Comparison of ENCODE assay signal across 15 cellular contexts in the genomic region with DNA sequence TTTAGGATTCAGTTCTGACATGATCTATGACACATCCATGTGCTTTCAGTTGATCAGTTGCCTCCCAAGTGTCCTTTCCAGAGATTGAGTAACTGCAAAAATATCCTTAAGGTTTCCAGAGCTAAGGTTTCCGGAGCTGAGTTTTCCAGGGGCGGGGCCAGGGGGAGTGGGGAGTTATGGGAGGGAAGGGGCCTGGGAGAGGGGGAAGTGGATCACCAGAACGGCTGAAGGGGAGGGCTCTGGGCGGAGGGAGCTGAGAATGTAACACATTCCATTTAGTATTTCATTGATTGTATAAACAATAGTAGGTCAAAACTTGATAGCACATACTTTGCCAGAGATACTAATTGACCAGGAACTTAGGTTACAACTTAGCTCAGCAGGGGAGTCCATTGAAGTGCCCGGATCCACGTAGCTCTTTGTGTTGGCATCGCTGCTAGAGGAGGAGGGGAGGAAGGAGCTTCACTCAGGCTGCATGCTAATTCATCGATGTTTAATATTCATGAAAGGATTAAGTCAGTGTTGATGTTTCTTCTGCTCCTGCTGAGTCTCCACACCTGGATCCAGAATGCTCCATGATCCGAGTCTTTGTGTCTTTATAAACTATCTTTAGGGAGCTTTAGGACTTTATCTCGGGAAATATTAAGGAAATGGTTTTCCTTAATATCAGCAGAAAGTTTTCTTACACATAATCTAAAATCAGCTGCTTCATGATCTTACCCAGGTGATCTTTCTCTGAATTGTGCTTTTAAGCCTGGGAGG.
DNase-seq lines count a peak whose midpoint lies in the region; ATAC-seq, FAIRE-seq and TF ChIP-seq lines count a peak whose summit lies in the region.
"Had no signal": no experiment of that assay in that cellular context is flagged by ENCODE, and none has a peak within 500 bp of the region (broad histone marks: within the 10 kb centered on the region; RNA-seq: fewer than 3 reads in every experiment).

No MANE protein-coding gene starts in this region.

- no peaks in the 10 kb centered on the region for H3K79me2 ChIP-seq in keratinocyte (ENCODE audit: control insufficient read depth, insufficient read depth, low read length)

- no peak for TF ChIP-seq CTCF in keratinocyte (optimal IDR thresholded peaks at IDR 0.05 in 1 of 3, IDR thresholded peaks at IDR 0.05 in 1 of 3, conservative IDR thresholded peaks at IDR 0.05 in 1 of 3; ENCODE audit: extremely low read depth in 1 of 3, insufficient read depth in 2 of 3, low read length in 3 of 3)
- no peak for TF ChIP-seq CTCF in upper lobe of right lung (IDR thresholded peaks at IDR 0.05)
- no peak for TF ChIP-seq CTCF in GM13977 (IDR thresholded peaks at IDR 0.05; ENCODE audit: extremely low read depth, insufficient read depth, missing control alignments)

- H2AFZ ChIP-seq in keratinocyte (ENCODE audit: control insufficient read depth, low read length): no peak overlapping the region

- dilution Hi-C loops in keratinocyte (cut with MboI; ENCODE audit: extremely low pct_ligation_motif_present, low sequenced_read_pairs): no loop called here

- ATAC-seq in left cardiac atrium (peak; percentile 27 to 57), Right ventricle myocardium superior (ENCODE audit: poor library complexity) (no peak), upper lobe of right lung (peak; percentile 49), HG02870 (IDR thresholded peaks at IDR 0.05; ENCODE audit: unreplicated experiment) (no peak)
- ATAC-seq: left lobe of liver had no signal

- no peak overlapping the region for H3K4me3 ChIP-seq in keratinocyte (ENCODE audit: control insufficient read depth in 2 of 3, extremely low read depth in 1 of 3, insufficient read depth in 2 of 3, low read depth in 1 of 3, low read length in 3 of 3)
- H3K4me3 ChIP-seq in upper lobe of right lung: no peak overlapping the region

- peak; percentile 70 for FAIRE-seq in keratinocyte (lab: Jason Lieb, UNC)
- FAIRE-seq: urothelium cell line had no signal

- DNase-seq in left cardiac atrium (peak; percentile 36), Right ventricle myocardium superior (no peak), dedifferentiated amniotic fluid mesenchymal stem cell (ENCODE audit: extremely low spot score) (peak; percentile 17), keratinocyte (ENCODE audit: low read depth, low spot score) (no peak), upper lobe of right lung (no peak), T-helper 2 cell (no peak), GM13977 (ENCODE audit: low spot score) (no peak)
- DNase-seq: ACHN; activated CD4-positive, alpha-beta memory T cell treated with anti-CD3 and anti-CD28 coated beads for 36 hours; GF-D8; KG1; NCI-H526 had no signal

- no peaks in the 10 kb centered on the region for H4K20me1 ChIP-seq in keratinocyte (ENCODE audit: control insufficient read depth, extremely low read depth, insufficient read depth, low read length)

- no peaks in the 10 kb centered on the region for H3K9me3 ChIP-seq in keratinocyte (ENCODE audit: control insufficient read depth, low read depth, low read length)
- no peaks in the 10 kb centered on the region for H3K9me3 ChIP-seq in upper lobe of right lung

- peak overlapping the region; percentile 51 for H3K27ac ChIP-seq in keratinocyte (ENCODE audit: control insufficient read depth, insufficient read depth, low read length)
- no peak overlapping the region for H3K27ac ChIP-seq in upper lobe of right lung

- in situ Hi-C loops in GM13977 (cut with MboI; ENCODE audit: low pct_unique_long_range_greater_than_20kb, low sequenced_read_pairs, unreplicated experiment): no loop called here

- peak overlapping the region; percentile 15 for H3K4me2 ChIP-seq in keratinocyte (ENCODE audit: control insufficient read depth, extremely low read depth, insufficient read depth, low read depth, low read length)

- H3K4me1 ChIP-seq in keratinocyte (ENCODE audit: control insufficient read depth, extremely low read depth, insufficient read depth, low read length): peaks cover 14% of the 10 kb centered on the region
- peaks cover 9% of the 10 kb centered on the region for H3K4me1 ChIP-seq in upper lobe of right lung

- no peaks in the 10 kb centered on the region for H3K27me3 ChIP-seq in keratinocyte (ENCODE audit: control insufficient read depth, extremely low read depth, insufficient read depth, low read length)
- H3K27me3 ChIP-seq in upper lobe of right lung: no peaks in the 10 kb centered on the region

- peaks cover 23 to 40% of the 10 kb centered on the region in 2 experiments for H3K36me3 ChIP-seq in keratinocyte (ENCODE audit: control insufficient read depth in 2 of 2, extremely low read depth in 1 of 2, insufficient read depth in 2 of 2, low read length in 2 of 2)
- H3K36me3 ChIP-seq in upper lobe of right lung: peaks cover 13% of the 10 kb centered on the region

- intact Hi-C loops in left cardiac atrium (cut with DNase I): no loop called here
- intact Hi-C loops in Right ventricle myocardium superior (cut with DNase I): no loop called here
- intact Hi-C loops in upper lobe of right lung (cut with DNase I): no loop called here

- no peak overlapping the region for H3K9ac ChIP-seq in keratinocyte (ENCODE audit: control insufficient read depth, extremely low read depth, insufficient read depth, low read length)

- H3K9me1 ChIP-seq in keratinocyte (ENCODE audit: control insufficient read depth, extremely low read depth, insufficient read depth, low read length): peaks cover 2% of the 10 kb centered on the region

Comparison
In these comparisons a context has a peak if more than half of its experiments do, and no peak if none do; other contexts are left out.
1. ATAC-seq: peak in left cardiac atrium (2 of 2) and upper lobe of right lung (single experiment); none in Right ventricle myocardium superior (single experiment) and HG02870 (single experiment).
2. DNase-seq: peak in left cardiac atrium (single experiment) and dedifferentiated amniotic fluid mesenchymal stem cell (single experiment); none in Right ventricle myocardium superior (single experiment), keratinocyte (single experiment), upper lobe of right lung (single experiment), T-helper 2 cell (0 of 5) and GM13977 (single experiment).